8 cellular contexts compared by ENCODE assay signal in the genomic region with DNA sequence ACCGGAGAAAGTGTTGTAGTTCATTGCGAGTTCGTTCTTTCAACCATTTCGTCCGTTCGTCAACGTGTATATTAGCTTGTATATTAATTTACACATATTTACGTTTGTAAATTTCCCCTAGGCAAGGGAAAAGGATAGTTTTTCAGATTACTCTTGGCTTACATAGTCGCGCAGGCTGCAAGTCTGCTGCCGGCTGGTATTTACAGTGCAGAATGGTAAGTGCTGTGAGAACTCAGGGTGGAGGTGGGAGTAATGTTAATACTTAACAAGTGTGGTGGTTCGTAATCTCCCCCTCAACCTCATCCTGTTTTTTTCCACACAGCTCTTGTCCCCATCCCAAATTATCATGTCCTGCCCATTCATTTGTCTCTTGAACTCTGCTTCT. TPM values are rescaled to one million over a fixed set of nuclear protein-coding genes. Genes with fewer than 3 reads are reported as not detected.
DNase-seq lines count a peak whose midpoint lies in the region; ATAC-seq and TF ChIP-seq lines count a peak whose summit lies in the region.

No MANE protein-coding gene starts in this region.

- ATAC-seq in GM18907 (IDR thresholded peaks at IDR 0.05; ENCODE audit: unreplicated experiment) (peak; percentile 27), Panc1 (no peak), HG03439 (IDR thresholded peaks at IDR 0.05; ENCODE audit: unreplicated experiment) (no peak), HG02884 (IDR thresholded peaks at IDR 0.05; ENCODE audit: unreplicated experiment) (no peak)

- in situ Hi-C loops in Panc1 (cut with HindIII; ENCODE audit: low pct_unique_long_range_greater_than_20kb, low sequenced_read_pairs): loop anchor here (25.0 kb wide), 1 partner anchor 233 kb away; no protein-coding TSS in a partner anchor

- H3K36me3 ChIP-seq in Panc1 (ENCODE audit: control insufficient read depth, insufficient read depth, low read length) (peaks cover 5% of the 10 kb centered on the region; the same call in 1 of the 2 replicates), neutrophil (no peaks in the 10 kb centered on the region)

- H3K27me3 ChIP-seq in Panc1 (ENCODE audit: control insufficient read depth, insufficient read depth, low read length) (peaks cover 6% of the 10 kb centered on the region; the same call in 1 of the 2 replicates), neutrophil (no peaks in the 10 kb centered on the region)

- H3K27ac ChIP-seq in Panc1 (ENCODE audit: low read length): peak overlapping the region; percentile 96
- peak overlapping the region; percentile 69 for H3K27ac ChIP-seq in epithelial cell of prostate
- H3K27ac ChIP-seq in neutrophil: peak overlapping the region; percentile 58

- intact Hi-C loops in Panc1 (cut with micrococcal nuclease; ENCODE audit: unreplicated experiment): no loop called here

- DNase-seq in Panc1 (ENCODE audit: low read depth, low spot score): no peak
- DNase-seq in epithelial cell of prostate (ENCODE audit: low read depth, low spot score): no peak
- DNase-seq in stimulated activated CD8-positive, alpha-beta memory T cell treated with anti-CD3 and anti-CD28 coated beads, Interleukin-4, amount 100 ng/mL, for 48 hours: no peak
- no peak for DNase-seq in activated CD8-positive, alpha-beta memory T cell treated with anti-CD3 and anti-CD28 coated beads, Interleukin-2, amount 50 U/mL, for 4 hours

- POLR2A ChIA-PET in Panc1 (lab: Charles Lee): interaction anchor here (0.5 kb wide), 1 partner anchor 33 kb away, joined by 3 read pairs; no protein-coding TSS in a partner anchor

- BruUV-seq in Panc1 (replicated peaks; lab: Mats Ljungman, UMichigan): no TSS peak

- CTCF ChIA-PET in Panc1 (lab: Charles Lee): interaction anchor here (0.6 to 0.9 kb wide), 2 partner anchors 14 to 902 kb away, joined by 4 to 8 read pairs; no protein-coding TSS in a partner anchor

- H3K4me1 ChIP-seq in Panc1 (ENCODE audit: control insufficient read depth, insufficient read depth, low read length) (peaks cover 7% of the 10 kb centered on the region; the same call in 1 of the 2 replicates), neutrophil (ENCODE audit: control insufficient read depth in 1 of 2, insufficient read depth in 1 of 2, low read depth in 1 of 2, low read length in 1 of 2) (peaks cover 10% of the 10 kb centered on the region in 2 experiments)

- TF ChIP-seq CTCF in Panc1 (IDR thresholded peaks at IDR 0.05) (no peak), neutrophil (IDR thresholded peaks at IDR 0.05) (no peak)

- H3K4me3 ChIP-seq in Panc1 (ENCODE audit: low read depth in 2 of 2, low read length in 2 of 2): peak overlapping the region; percentile 93 to 99
- peak overlapping the region; percentile 82 to 83 for H3K4me3 ChIP-seq in neutrophil (ENCODE audit: low read depth in 1 of 2, low read length in 1 of 2)

- H3K9me3 ChIP-seq in Panc1 (ENCODE audit: control insufficient read depth, insufficient read depth, low read depth, low read length) (no peaks in the 10 kb centered on the region), neutrophil (no peaks in the 10 kb centered on the region)

RNA-seq across cellular contexts. Expression of a gene that starts 0.8 kb away (rescaled TPM):
- 32.5 TPM for total RNA-seq in Panc1 (2021; ENCODE audit: unreplicated experiment)
- polyA plus RNA-seq in Panc1 (2012; ENCODE audit: insufficient read length): 12.8 TPM
